Comparison of ENCODE assay signal across 8 cellular contexts in genomic region chr17:56833023-56833811, GRCh38. TPM values are rescaled to one million over a fixed set of nuclear protein-coding genes. Genes with fewer than 3 reads are reported as not detected.
DNase-seq lines count a peak whose midpoint lies in the region; ATAC-seq and TF ChIP-seq lines count a peak whose summit lies in the region.

No MANE protein-coding gene starts in this region.

- H3K4me3 Mint-ChIP-seq in activated CD4-positive, alpha-beta memory T cell treated with anti-CD3 and anti-CD28 coated beads, Interleukin-2, amount 10 ng/mL, durations not matched to agents 7 days and 5 days, result peak overlapping the region; percentile 83
- peak overlapping the region; percentile 81 for H3K4me3 Mint-ChIP-seq in mesothelial cell of epicardium

- H3K27ac Mint-ChIP-seq in activated CD4-positive, alpha-beta memory T cell treated with anti-CD3 and anti-CD28 coated beads, Interleukin-2, amount 10 ng/mL, durations not matched to agents 7 days and 5 days, result peak overlapping the region; percentile 88
- H3K27ac Mint-ChIP-seq in mesothelial cell of epicardium, result peak overlapping the region; percentile 64

- peaks cover 65% of the 10 kb centered on the region for H3K36me3 Mint-ChIP-seq in activated CD4-positive, alpha-beta memory T cell treated with anti-CD3 and anti-CD28 coated beads, Interleukin-2, amount 10 ng/mL, durations not matched to agents 7 days and 5 days (ENCODE audit: low read depth)
- peaks cover 6% of the 10 kb centered on the region for H3K36me3 Mint-ChIP-seq in mesothelial cell of epicardium

- ATAC-seq in GM18873 (IDR thresholded peaks at IDR 0.05; ENCODE audit: low FRiP score, unreplicated experiment), result peak; percentile 41
- ATAC-seq in HG03097 (IDR thresholded peaks at IDR 0.05; ENCODE audit: low FRiP score, unreplicated experiment), result peak; percentile 56

- CTCF ChIA-PET in activated CD4-positive, alpha-beta memory T cell treated with anti-CD3 and anti-CD28 coated beads, Interleukin-2, amount 10 ng/mL, durations not matched to agents 7 days and 5 days (lab: Charles Lee), result interaction anchor here (1.2 to 2.1 kb wide), 6 partner anchors 12 to 128 kb away, joined by 3 to 15 read pairs (median 4); partner anchors contain the start of gene COIL

- no peak for TF ChIP-seq CTCF in mesothelial cell of epicardium (IDR thresholded peaks at IDR 0.05; ENCODE audit: unreplicated experiment)

- peaks cover 58% of the 10 kb centered on the region for H3K4me1 Mint-ChIP-seq in activated CD4-positive, alpha-beta memory T cell treated with anti-CD3 and anti-CD28 coated beads, Interleukin-2, amount 10 ng/mL, durations not matched to agents 7 days and 5 days
- peaks cover 22% of the 10 kb centered on the region for H3K4me1 Mint-ChIP-seq in mesothelial cell of epicardium

- POLR2A ChIA-PET in activated CD4-positive, alpha-beta memory T cell treated with anti-CD3 and anti-CD28 coated beads, Interleukin-2, amount 10 ng/mL, durations not matched to agents 7 days and 5 days (lab: Charles Lee), result interaction anchor here (1.0 to 3.4 kb wide), 7 partner anchors 9 to 145 kb away, joined by 3 to 14 read pairs (median 10); partner anchors contain the start of gene SCPEP1

- H3K9me3 Mint-ChIP-seq in activated CD4-positive, alpha-beta memory T cell treated with anti-CD3 and anti-CD28 coated beads, Interleukin-2, amount 10 ng/mL, durations not matched to agents 7 days and 5 days, result no peaks in the 10 kb centered on the region
- no peaks in the 10 kb centered on the region for H3K9me3 Mint-ChIP-seq in mesothelial cell of epicardium

- no peaks in the 10 kb centered on the region for H3K27me3 Mint-ChIP-seq in activated CD4-positive, alpha-beta memory T cell treated with anti-CD3 and anti-CD28 coated beads, Interleukin-2, amount 10 ng/mL, durations not matched to agents 7 days and 5 days
- H3K27me3 Mint-ChIP-seq in mesothelial cell of epicardium (ENCODE audit: low read depth), result peaks cover 3% of the 10 kb centered on the region

- DNase-seq in AG08395 (ENCODE audit: low spot score), result peak; percentile 38
- peak; percentile 84 for DNase-seq in NCI-H510A (lab: John Stamatoyannopoulos, UW)
- DNase-seq in activated CD4-positive, alpha-beta memory T cell treated with anti-CD3 and anti-CD28 coated beads, Interleukin-2, amount 10 ng/mL, durations not matched to agents 7 days and 5 days, result peak; percentile 76
- peak; percentile 47 for DNase-seq in effector CD8-positive, alpha-beta T cell (lab: John Stamatoyannopoulos, UW)
- DNase-seq in mesothelial cell of epicardium (ENCODE audit: low spot score in 2 of 2, unreplicated experiment in 2 of 2), result peak; percentile 38 to 65
- DNase-seq in stimulated activated CD8-positive, alpha-beta memory T cell treated with anti-CD3 and anti-CD28 coated beads, Interleukin-15, amount 100 ng/mL, for 48 hours (ENCODE audit: low read depth in 2 of 2), result peak; percentile 47 to 57

RNA-seq across cellular contexts. Expression of gene C17orf67, which starts 0.5 kb away (rescaled TPM):
- 1 to 10 TPM; 4.1 to 4.2 TPM for total RNA-seq in activated CD4-positive, alpha-beta memory T cell treated with anti-CD3 and anti-CD28 coated beads, Interleukin-2, amount 10 ng/mL, durations not matched to agents 7 days and 5 days
- total RNA-seq in mesothelial cell of epicardium, result 3.5 to 3.9 TPM (median 3.8 TPM) in 3 replicates

RNA-seq across cellular contexts. Expression of gene DGKE, which starts 0.7 kb away (rescaled TPM):
- 10 to 100 TPM; 34.2 to 35.7 TPM for total RNA-seq in activated CD4-positive, alpha-beta memory T cell treated with anti-CD3 and anti-CD28 coated beads, Interleukin-2, amount 10 ng/mL, durations not matched to agents 7 days and 5 days
- total RNA-seq in mesothelial cell of epicardium, result 8.2 to 9.4 TPM (median 8.6 TPM) in 3 replicates

Comparison
In these comparisons a context has a peak if more than half of its experiments do, and no peak if none do; other contexts are left out.
1. Peak in every context shown above with its lines: DNase-seq and ATAC-seq.